Comparison of ENCODE assay signal across 10 cellular contexts in genomic region chr7:12729112-12729511, GRCh38. TPM values are rescaled to one million over a fixed set of nuclear protein-coding genes. Genes with fewer than 3 reads are reported as not detected.
A peak's percentile ranks its signal among the peaks of the same experiment; 100 is the strongest.
DNase-seq lines count a peak whose midpoint lies in the region; ATAC-seq and TF ChIP-seq lines count a peak whose summit lies in the region.
"Had no signal": no experiment of that assay in that cellular context is flagged by ENCODE, and none has a peak within 500 bp of the region (broad histone marks: within the 10 kb centered on the region; RNA-seq: fewer than 3 reads in every experiment).

No MANE protein-coding gene starts in this region.

- ATAC-seq in SK-N-SH treated with all-trans-retinoic acid at 6 μM for 48 hours (peak; percentile 64), left ventricle myocardium superior (peak; percentile 79), GM18867 (IDR thresholded peaks at IDR 0.05; ENCODE audit: unreplicated experiment) (no peak)
- ATAC-seq in activated T-cell treated with anti-CD3 and anti-CD28 coated beads, Interleukin-2, amount 50 U/mL, for 4 hours: no peak

- H3K27me3 ChIP-seq in MG63: no peaks in the 10 kb centered on the region

- no peaks in the 10 kb centered on the region for H3K36me3 Mint-ChIP-seq in activated T-cell treated with anti-CD3 and anti-CD28 coated beads, Interleukin-2, amount 50 U/mL, for 4 hours (ENCODE audit: insufficient read depth)

- H3K4me1 Mint-ChIP-seq in activated T-cell treated with anti-CD3 and anti-CD28 coated beads, Interleukin-2, amount 50 U/mL, for 4 hours (ENCODE audit: low read depth): peaks cover 16% of the 10 kb centered on the region

- in situ Hi-C loops in ACHN (cut with HindIII; ENCODE audit: low pct_ligation_motif_present, low pct_unique_long_range_greater_than_20kb, low sequenced_read_pairs): no loop called here

- H3K4me3 Mint-ChIP-seq in activated T-cell treated with anti-CD3 and anti-CD28 coated beads, Interleukin-2, amount 50 U/mL, for 4 hours: no peak overlapping the region
- H3K4me3 Mint-ChIP-seq: B cell had no signal

- no peaks in the 10 kb centered on the region for H3K9me3 ChIP-seq in MG63

- no peak overlapping the region for H3K27ac ChIP-seq in substantia nigra (ENCODE audit: low read depth, low read length, poor library complexity, severe bottlenecking)
- H3K27ac ChIP-seq: PC-9 had no signal

- DNase-seq in A172 (ENCODE audit: low spot score) (peak; percentile 42), MG63 (peak; percentile 48), left ventricle myocardium superior (peak; percentile 84), substantia nigra (lab: John Stamatoyannopoulos, UW) (peak in 38 of 49 donors; percentile 7 to 65 (median 34)), ACHN (no peak)
- DNase-seq in activated T-cell treated with anti-CD3 and anti-CD28 coated beads, Interleukin-2, amount 50 U/mL, for 4 hours: no peak

- intact Hi-C loops in left ventricle myocardium superior (cut with micrococcal nuclease): no loop called here

- no peak overlapping the region for H3K4me3 ChIP-seq in MG63
- H3K4me3 ChIP-seq: PC-9 had no signal

- H3K27me3 Mint-ChIP-seq in activated T-cell treated with anti-CD3 and anti-CD28 coated beads, Interleukin-2, amount 50 U/mL, for 4 hours (ENCODE audit: low read depth): no peaks in the 10 kb centered on the region

- H3K9me3 Mint-ChIP-seq in activated T-cell treated with anti-CD3 and anti-CD28 coated beads, Interleukin-2, amount 50 U/mL, for 4 hours: no peaks in the 10 kb centered on the region

- H3K36me3 ChIP-seq in MG63: no peaks in the 10 kb centered on the region

TF ChIP-seq in SK-N-SH treated with all-trans-retinoic acid at 6 μM for 48 hours, 23 proteins besides CTCF, POLR2A, EP300 and RAD21:
- TF ChIP-seq ZC3H10 (CRISPR knock-in tag; IDR thresholded peaks at IDR 0.05): no peak
- no peak for TF ChIP-seq ZNF565 (CRISPR knock-in tag; conservative IDR thresholded peaks at IDR 0.05; ENCODE audit: low read depth)
- no peak for TF ChIP-seq ZFP3 (CRISPR knock-in tag; IDR thresholded peaks at IDR 0.05)
- 0 out of 2 replicates have a peak, but pooled peaks have one; percentile 22 for TF ChIP-seq TSHZ2 (CRISPR knock-in tag; IDR thresholded peaks at IDR 0.05)
- TF ChIP-seq TCF4 (CRISPR knock-in tag; IDR thresholded peaks at IDR 0.05; ENCODE audit: borderline replicate concordance): no peak
- TF ChIP-seq CREB5 (CRISPR knock-in tag; IDR thresholded peaks at IDR 0.05; ENCODE audit: low read depth): no peak
- no peak for TF ChIP-seq POU6F1 (CRISPR knock-in tag; IDR thresholded peaks at IDR 0.05; ENCODE audit: borderline replicate concordance, low read depth)

RNA-seq across cellular contexts. Expression of gene ARL4A, which starts 41.7 kb away (rescaled TPM):
- total RNA-seq in A172 (2014; rRNA removed; shearing (Covaris generic)): 53.5 and 62.1 TPM in 2 replicates
- total RNA-seq in MG63 (2014; rRNA removed; shearing (Covaris generic); ENCODE audit: low replicate concordance): 66.5 and 99.5 TPM in 2 replicates
- 14.3 TPM for total RNA-seq in left ventricle myocardium superior
- 10 to 100 TPM; 10.9 to 14.5 (median 11.8) TPM for total RNA-seq in activated T-cell treated with anti-CD3 and anti-CD28 coated beads, Interleukin-2, amount 50 U/mL, for 4 hours

Comparison
In these comparisons a context has a peak if more than half of its experiments do, and no peak if none do; other contexts are left out.
1. DNase-seq: peak in A172 (single experiment), MG63 (single experiment), left ventricle myocardium superior (single experiment) and substantia nigra (38 of 49); none in ACHN (single experiment) and activated T-cell treated with anti-CD3 and anti-CD28 coated beads, Interleukin-2, amount 50 U/mL, for 4 hours (single experiment).
2. ATAC-seq: peak in SK-N-SH treated with all-trans-retinoic acid at 6 μM for 48 hours (single experiment) and left ventricle myocardium superior (single experiment); none in GM18867 (single experiment) and activated T-cell treated with anti-CD3 and anti-CD28 coated beads, Interleukin-2, amount 50 U/mL, for 4 hours (0 of 2).